In the genomic region with DNA sequence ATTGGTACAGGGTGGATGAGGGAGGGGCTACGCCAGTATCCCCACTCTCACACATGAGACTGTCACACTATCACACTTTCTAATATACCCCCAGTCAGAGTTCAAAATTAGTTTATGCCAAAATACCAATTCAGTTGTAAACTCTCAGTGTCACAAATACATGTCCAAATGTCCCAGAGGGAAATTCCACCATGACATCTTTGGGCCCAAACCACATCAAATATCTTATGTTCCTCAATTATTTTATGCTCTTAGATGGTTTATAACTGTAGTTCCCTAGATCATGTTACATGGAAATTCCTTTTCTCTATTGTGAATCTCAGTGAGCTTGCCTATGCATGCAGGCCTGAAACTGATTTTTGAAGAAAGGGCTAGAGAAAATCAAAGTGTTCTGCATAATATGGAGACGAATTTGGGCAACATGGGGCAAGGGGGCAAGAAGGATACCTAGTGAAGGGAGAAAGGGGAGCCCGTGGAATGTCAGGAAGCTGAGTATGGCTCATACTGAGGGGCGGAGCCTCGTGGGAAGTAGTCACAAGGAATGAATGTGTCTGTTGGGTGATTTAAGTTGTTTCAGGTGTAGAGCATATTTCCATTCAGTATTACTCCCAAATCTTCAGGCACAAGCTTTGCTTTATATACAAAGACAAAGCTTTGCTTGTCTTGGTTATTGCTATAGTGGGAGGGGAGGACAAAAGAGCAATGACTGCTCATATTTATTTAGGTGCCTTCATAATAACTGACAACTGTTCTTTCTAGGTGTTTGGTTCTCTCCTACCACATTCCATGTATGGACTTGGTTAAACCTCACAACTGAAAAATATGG, we compare ENCODE assay signal across 1 cellular context.
TF ChIP-seq lines count a peak whose summit lies in the region.

No MANE protein-coding gene starts in this region.

TF ChIP-seq in GM23338, 12 proteins besides CTCF, POLR2A, EP300 and RAD21 (continued from another document):
- TF ChIP-seq ZNF331 (CRISPR knock-in tag; IDR thresholded peaks at IDR 0.05; ENCODE audit: low read depth) (no peak), CREB1 (CRISPR knock-in tag; IDR thresholded peaks at IDR 0.05; ENCODE audit: low read depth) (no peak)
- TF ChIP-seq, protein P1, sequence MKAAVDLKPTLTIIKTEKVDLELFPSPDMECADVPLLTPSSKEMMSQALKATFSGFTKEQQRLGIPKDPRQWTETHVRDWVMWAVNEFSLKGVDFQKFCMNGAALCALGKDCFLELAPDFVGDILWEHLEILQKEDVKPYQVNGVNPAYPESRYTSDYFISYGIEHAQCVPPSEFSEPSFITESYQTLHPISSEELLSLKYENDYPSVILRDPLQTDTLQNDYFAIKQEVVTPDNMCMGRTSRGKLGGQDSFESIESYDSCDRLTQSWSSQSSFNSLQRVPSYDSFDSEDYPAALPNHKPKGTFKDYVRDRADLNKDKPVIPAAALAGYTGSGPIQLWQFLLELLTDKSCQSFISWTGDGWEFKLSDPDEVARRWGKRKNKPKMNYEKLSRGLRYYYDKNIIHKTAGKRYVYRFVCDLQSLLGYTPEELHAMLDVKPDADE (IDR thresholded peaks at IDR 0.05): no peak
- TF ChIP-seq, protein P2, sequence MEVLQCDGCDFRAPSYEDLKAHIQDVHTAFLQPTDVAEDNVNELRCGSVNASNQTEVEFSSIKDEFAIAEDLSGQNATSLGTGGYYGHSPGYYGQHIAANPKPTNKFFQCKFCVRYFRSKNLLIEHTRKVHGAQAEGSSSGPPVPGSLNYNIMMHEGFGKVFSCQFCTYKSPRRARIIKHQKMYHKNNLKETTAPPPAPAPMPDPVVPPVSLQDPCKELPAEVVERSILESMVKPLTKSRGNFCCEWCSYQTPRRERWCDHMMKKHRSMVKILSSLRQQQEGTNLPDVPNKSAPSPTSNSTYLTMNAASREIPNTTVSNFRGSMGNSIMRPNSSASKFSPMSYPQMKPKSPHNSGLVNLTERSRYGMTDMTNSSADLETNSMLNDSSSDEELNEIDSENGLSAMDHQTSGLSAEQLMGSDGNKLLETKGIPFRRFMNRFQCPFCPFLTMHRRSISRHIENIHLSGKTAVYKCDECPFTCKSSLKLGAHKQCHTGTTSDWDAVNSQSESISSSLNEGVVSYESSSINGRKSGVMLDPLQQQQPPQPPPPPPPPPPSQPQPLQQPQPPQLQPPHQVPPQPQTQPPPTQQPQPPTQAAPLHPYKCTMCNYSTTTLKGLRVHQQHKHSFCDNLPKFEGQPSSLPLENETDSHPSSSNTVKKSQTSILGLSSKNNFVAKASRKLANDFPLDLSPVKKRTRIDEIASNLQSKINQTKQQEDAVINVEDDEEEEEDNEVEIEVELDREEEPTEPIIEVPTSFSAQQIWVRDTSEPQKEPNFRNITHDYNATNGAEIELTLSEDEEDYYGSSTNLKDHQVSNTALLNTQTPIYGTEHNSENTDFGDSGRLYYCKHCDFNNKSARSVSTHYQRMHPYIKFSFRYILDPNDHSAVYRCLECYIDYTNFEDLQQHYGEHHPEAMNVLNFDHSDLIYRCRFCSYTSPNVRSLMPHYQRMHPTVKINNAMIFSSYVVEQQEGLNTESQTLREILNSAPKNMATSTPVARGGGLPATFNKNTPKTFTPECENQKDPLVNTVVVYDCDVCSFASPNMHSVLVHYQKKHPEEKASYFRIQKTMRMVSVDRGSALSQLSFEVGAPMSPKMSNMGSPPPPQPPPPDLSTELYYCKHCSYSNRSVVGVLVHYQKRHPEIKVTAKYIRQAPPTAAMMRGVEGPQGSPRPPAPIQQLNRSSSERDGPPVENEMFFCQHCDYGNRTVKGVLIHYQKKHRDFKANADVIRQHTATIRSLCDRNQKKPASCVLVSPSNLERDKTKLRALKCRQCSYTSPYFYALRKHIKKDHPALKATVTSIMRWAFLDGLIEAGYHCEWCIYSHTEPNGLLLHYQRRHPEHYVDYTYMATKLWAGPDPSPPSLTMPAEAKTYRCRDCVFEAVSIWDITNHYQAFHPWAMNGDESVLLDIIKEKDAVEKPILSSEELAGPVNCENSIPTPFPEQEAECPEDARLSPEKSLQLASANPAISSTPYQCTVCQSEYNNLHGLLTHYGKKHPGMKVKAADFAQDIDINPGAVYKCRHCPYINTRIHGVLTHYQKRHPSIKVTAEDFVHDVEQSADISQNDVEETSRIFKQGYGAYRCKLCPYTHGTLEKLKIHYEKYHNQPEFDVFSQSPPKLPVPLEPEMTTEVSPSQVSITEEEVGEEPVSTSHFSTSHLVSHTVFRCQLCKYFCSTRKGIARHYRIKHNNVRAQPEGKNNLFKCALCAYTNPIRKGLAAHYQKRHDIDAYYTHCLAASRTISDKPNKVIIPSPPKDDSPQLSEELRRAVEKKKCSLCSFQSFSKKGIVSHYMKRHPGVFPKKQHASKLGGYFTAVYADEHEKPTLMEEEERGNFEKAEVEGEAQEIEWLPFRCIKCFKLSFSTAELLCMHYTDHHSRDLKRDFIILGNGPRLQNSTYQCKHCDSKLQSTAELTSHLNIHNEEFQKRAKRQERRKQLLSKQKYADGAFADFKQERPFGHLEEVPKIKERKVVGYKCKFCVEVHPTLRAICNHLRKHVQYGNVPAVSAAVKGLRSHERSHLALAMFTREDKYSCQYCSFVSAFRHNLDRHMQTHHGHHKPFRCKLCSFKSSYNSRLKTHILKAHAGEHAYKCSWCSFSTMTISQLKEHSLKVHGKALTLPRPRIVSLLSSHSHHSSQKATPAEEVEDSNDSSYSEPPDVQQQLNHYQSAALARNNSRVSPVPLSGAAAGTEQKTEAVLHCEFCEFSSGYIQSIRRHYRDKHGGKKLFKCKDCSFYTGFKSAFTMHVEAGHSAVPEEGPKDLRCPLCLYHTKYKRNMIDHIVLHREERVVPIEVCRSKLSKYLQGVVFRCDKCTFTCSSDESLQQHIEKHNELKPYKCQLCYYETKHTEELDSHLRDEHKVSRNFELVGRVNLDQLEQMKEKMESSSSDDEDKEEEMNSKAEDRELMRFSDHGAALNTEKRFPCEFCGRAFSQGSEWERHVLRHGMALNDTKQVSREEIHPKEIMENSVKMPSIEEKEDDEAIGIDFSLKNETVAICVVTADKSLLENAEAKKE (CRISPR knock-in tag; IDR thresholded peaks at IDR 0.05): no peak
